Comparison of ENCODE assay signal across 8 cellular contexts in genomic region chr17:76557368-76558209, GRCh38. TPM values are rescaled to one million over a fixed set of nuclear protein-coding genes. Genes with fewer than 3 reads are reported as not detected.
DNase-seq lines count a peak whose midpoint lies in the region; ATAC-seq and TF ChIP-seq lines count a peak whose summit lies in the region.

No MANE protein-coding gene starts in this region.

- H3K9me3 ChIP-seq in SK-N-SH (no peaks in the 10 kb centered on the region), thymus (ENCODE audit: control insufficient read depth) (no peaks in the 10 kb centered on the region)

- no peaks in the 10 kb centered on the region for H3K9me3 Mint-ChIP-seq in activated naive CD8-positive, alpha-beta T cell (ENCODE audit: low read depth)
- no peaks in the 10 kb centered on the region for H3K9me3 Mint-ChIP-seq in osteocyte (ENCODE audit: unreplicated experiment)

- CTCF ChIA-PET in SK-N-SH (lab: Yijun Ruan, JAX): interaction anchor here (0.7 to 14.5 kb wide), 65 partner anchors 8 to 291 kb away, joined by 3 to 319 read pairs (median 6); partner anchors contain the start of genes JMJD6, METTL23, MFSD11 and MXRA7

- peaks cover 13% of the 10 kb centered on the region for H3K36me3 Mint-ChIP-seq in activated naive CD8-positive, alpha-beta T cell
- peaks cover 7% of the 10 kb centered on the region for H3K36me3 Mint-ChIP-seq in osteocyte (ENCODE audit: unreplicated experiment)

- peak; percentile 76 for ATAC-seq in HG02610 (IDR thresholded peaks at IDR 0.05; ENCODE audit: unreplicated experiment)

- peak; percentile 50 for TF ChIP-seq RAD21 in SK-N-SH (IDR thresholded peaks at IDR 0.05; ENCODE audit: low read length)

- peaks cover 38% of the 10 kb centered on the region for H4K20me1 ChIP-seq in SK-N-SH (ENCODE audit: insufficient read depth)

- H3K27me3 ChIP-seq in SK-N-SH (ENCODE audit: insufficient read depth) (no peaks in the 10 kb centered on the region), thymus (ENCODE audit: control insufficient read depth, insufficient read depth) (no peaks in the 10 kb centered on the region)

- H3F3A ChIP-seq in SK-N-SH (replicated peaks; ENCODE audit: insufficient read depth): peaks cover 30% of the 10 kb centered on the region

- H3K4me1 ChIP-seq in SK-N-SH (ENCODE audit: control insufficient read depth in 1 of 2, insufficient read depth in 2 of 2, low read depth in 1 of 2, low read length in 1 of 2): peaks cover 26 to 42% of the 10 kb centered on the region in 2 experiments
- peaks cover 15% of the 10 kb centered on the region for H3K4me1 ChIP-seq in thymus (ENCODE audit: control insufficient read depth, insufficient read depth, low read length)

- H3K27ac ChIP-seq in SK-N-SH (ENCODE audit: low read depth in 2 of 2, low read length in 1 of 2) (peak overlapping the region; percentile 71 to 89), thymus (ENCODE audit: low read depth) (peak overlapping the region; percentile 92)

- peak overlapping the region; percentile 89 for H2AFZ ChIP-seq in SK-N-SH (ENCODE audit: low read depth)

- H3K4me3 Mint-ChIP-seq in activated naive CD8-positive, alpha-beta T cell: peak overlapping the region; percentile 100
- peak overlapping the region; percentile 96 for H3K4me3 Mint-ChIP-seq in osteocyte (ENCODE audit: unreplicated experiment)

- H3K79me2 ChIP-seq in SK-N-SH (ENCODE audit: insufficient read depth): peaks cover 53% of the 10 kb centered on the region

- no peaks in the 10 kb centered on the region for H3K9me2 ChIP-seq in SK-N-SH

- peak; percentile 93 for TF ChIP-seq POLR2A in GM10847 (IDR thresholded peaks at IDR 0.05; ENCODE audit: extremely low read depth, insufficient read length)

- peak overlapping the region; percentile 89 for H3K9ac ChIP-seq in SK-N-SH

- WGBS in SK-N-SH (ENCODE audit: low lambda C conversion rate): under 1% methylated on average over 55 of the region's 55 CpGs
- under 1% methylated on average over 55 of the region's 55 CpGs for WGBS in thymus

- TF ChIP-seq EP300 in SK-N-SH (IDR thresholded peaks at IDR 0.05; ENCODE audit: borderline replicate concordance in 1 of 2, low read depth in 1 of 2, low read length in 1 of 2): no peak

- POLR2A ChIA-PET in SK-N-SH (lab: Yijun Ruan, JAX): interaction anchor here (0.6 to 4.4 kb wide), 18 partner anchors 10 to 169 kb away, joined by 3 to 49 read pairs (median 4); partner anchors contain the start of genes CYGB, JMJD6 and MXRA7

- no peaks in the 10 kb centered on the region for H3K27me3 Mint-ChIP-seq in activated naive CD8-positive, alpha-beta T cell
- no peaks in the 10 kb centered on the region for H3K27me3 Mint-ChIP-seq in osteocyte (ENCODE audit: unreplicated experiment)

- peak overlapping the region; percentile 100 for H3K27ac Mint-ChIP-seq in activated naive CD8-positive, alpha-beta T cell
- peak overlapping the region; percentile 98 for H3K27ac Mint-ChIP-seq in osteocyte (ENCODE audit: unreplicated experiment)

- H3K4me1 Mint-ChIP-seq in activated naive CD8-positive, alpha-beta T cell (ENCODE audit: low read depth): peaks cover 53% of the 10 kb centered on the region
- peaks cover 34% of the 10 kb centered on the region for H3K4me1 Mint-ChIP-seq in osteocyte (ENCODE audit: unreplicated experiment)

- intact Hi-C loops in head of caudate nucleus (cut with DNase I): loop anchor here (10.0 kb wide), 1 partner anchor 67 kb away; no protein-coding TSS in a partner anchor

- peak overlapping the region; percentile 79 for H3K4me2 ChIP-seq in SK-N-SH

- TF ChIP-seq CTCF in SK-N-SH (IDR thresholded peaks at IDR 0.05) (peak; percentile 78), osteocyte (IDR thresholded peaks at IDR 0.05) (peak; percentile 68)

- H3K4me3 ChIP-seq in SK-N-SH (ENCODE audit: low read depth in 2 of 2, low read length in 1 of 2) (peak overlapping the region; percentile 83 to 92), thymus (ENCODE audit: low read length) (peak overlapping the region; percentile 77)

- H3K36me3 ChIP-seq in SK-N-SH (replicated peaks in 1 of 2; ENCODE audit: control insufficient read depth in 1 of 2, insufficient read depth in 2 of 2, low read length in 1 of 2): peaks cover 17 to 26% of the 10 kb centered on the region in 2 experiments
- peaks cover 23% of the 10 kb centered on the region for H3K36me3 ChIP-seq in thymus (ENCODE audit: control insufficient read depth, insufficient read depth)

- DNase-seq in NCI-H1092 (lab: John Stamatoyannopoulos, UW) (peak; percentile 98), SK-N-SH (peak; percentile 98), head of caudate nucleus (peak; percentile 85 to 98 (median 93)), osteocyte (ENCODE audit: extremely low spot score, unreplicated experiment) (peak; percentile 99)

TF ChIP-seq in SK-N-SH, 30 proteins besides CTCF, POLR2A, EP300 and RAD21 (continues in another document):
- no peak for TF ChIP-seq EZH2phosphoT487 (IDR thresholded peaks at IDR 0.05; ENCODE audit: borderline replicate concordance, low read depth)
- TF ChIP-seq GATA2 (CRISPR knock-in tag; IDR thresholded peaks at IDR 0.05): no peak
- no peak for TF ChIP-seq IRF3 (IDR thresholded peaks at IDR 0.05; ENCODE audit: low read depth, low read length)
- peak; percentile 89 for TF ChIP-seq YY1 (IDR thresholded peaks at IDR 0.05; ENCODE audit: low read depth)
- TF ChIP-seq CHD2 (IDR thresholded peaks at IDR 0.05; ENCODE audit: low read length, partially characterized antibody): peak; percentile 100
- peak; percentile 99 for TF ChIP-seq POLR2AphosphoS5 (IDR thresholded peaks at IDR 0.05; ENCODE audit: low read depth, low read length)
- peak; percentile 100 for TF ChIP-seq ZBTB33 (IDR thresholded peaks at IDR 0.05; ENCODE audit: borderline replicate concordance, low read depth)
- TF ChIP-seq NFIC (IDR thresholded peaks at IDR 0.05; ENCODE audit: borderline replicate concordance): no peak
- peak; percentile 99 for TF ChIP-seq TAF1 (IDR thresholded peaks at IDR 0.05; ENCODE audit: borderline replicate concordance, low read depth, low read length)
- TF ChIP-seq FOSL2 (IDR thresholded peaks at IDR 0.05; ENCODE audit: borderline replicate concordance, low read depth): no peak
- TF ChIP-seq TCF12 (IDR thresholded peaks at IDR 0.05): no peak
- TF ChIP-seq JUND (IDR thresholded peaks at IDR 0.05): no peak
- TF ChIP-seq FOXM1 (IDR thresholded peaks at IDR 0.05; ENCODE audit: low read depth): no peak
- no peak for TF ChIP-seq USF1 (IDR thresholded peaks at IDR 0.05; ENCODE audit: borderline replicate concordance, low read depth)
- peak; percentile 100 for TF ChIP-seq MAX (IDR thresholded peaks at IDR 0.05; ENCODE audit: low read depth)

RNA-seq across cellular contexts. Expression of gene PRCD, which starts 17.7 kb away (rescaled TPM):
- polyA plus RNA-seq in SK-N-SH (2012; rRNA removed) (2.2 and 5.0 TPM in 2 replicates), thymus (16.8 TPM)
- 5.8 and 8.0 TPM in 2 replicates for polyA plus RNA-seq in SK-N-SH (2012; cell fraction: cytosol; rRNA removed)
- polyA plus RNA-seq in SK-N-SH (2012; cell fraction: nucleus; rRNA removed): 5.6 and 13.2 TPM in 2 replicates
- 1.3 and 1.4 TPM in 2 replicates for total RNA-seq in osteocyte

RNA-seq across cellular contexts. Expression of gene CYGB, which starts 20.1 kb away (rescaled TPM):
- polyA plus RNA-seq in SK-N-SH (2012; rRNA removed) (1.7 and 3.7 TPM in 2 replicates), thymus (12.1 TPM)
- 1.3 and 3.2 TPM in 2 replicates for polyA plus RNA-seq in SK-N-SH (2012; cell fraction: cytosol; rRNA removed)
- polyA plus RNA-seq in SK-N-SH (2012; cell fraction: nucleus; rRNA removed): 1.1 and 1.7 TPM in 2 replicates
- total RNA-seq in osteocyte: 8.6 and 9.1 TPM in 2 replicates

RNA-seq across cellular contexts. Expression of gene ST6GALNAC2, which starts 28.1 kb away (rescaled TPM):
- polyA plus RNA-seq in SK-N-SH (2012; rRNA removed) (0.57 and 0.94 TPM in 2 replicates), thymus (4.3 TPM)
- polyA plus RNA-seq in SK-N-SH (2012; cell fraction: cytosol; rRNA removed): 0.44 and 0.60 TPM in 2 replicates
- 0.49 and 1.7 TPM in 2 replicates for polyA plus RNA-seq in SK-N-SH (2012; cell fraction: nucleus; rRNA removed)
- 1.9 and 3.3 TPM in 2 replicates for total RNA-seq in osteocyte

RNA-seq across cellular contexts. Expression of gene RHBDF2, which starts 56.4 kb away (rescaled TPM):
- polyA plus RNA-seq in SK-N-SH (2012; rRNA removed) (14.0 and 16.1 TPM in 2 replicates), thymus (20.6 TPM)
- 7.0 and 9.1 TPM in 2 replicates for polyA plus RNA-seq in SK-N-SH (2012; cell fraction: cytosol; rRNA removed)
- 51.9 and 65.9 TPM in 2 replicates for polyA plus RNA-seq in SK-N-SH (2012; cell fraction: nucleus; rRNA removed)
- total RNA-seq in osteocyte: 14.5 and 17.5 TPM in 2 replicates

Comparison
In these comparisons a context has a peak if more than half of its experiments do, and no peak if none do; other contexts are left out.
1. Peak in every context shown above with its lines: DNase-seq, ATAC-seq, H3K4me3 ChIP-seq and H3K27ac ChIP-seq.